Comparison of ENCODE assay signal across 35 cellular contexts in the genomic region with DNA sequence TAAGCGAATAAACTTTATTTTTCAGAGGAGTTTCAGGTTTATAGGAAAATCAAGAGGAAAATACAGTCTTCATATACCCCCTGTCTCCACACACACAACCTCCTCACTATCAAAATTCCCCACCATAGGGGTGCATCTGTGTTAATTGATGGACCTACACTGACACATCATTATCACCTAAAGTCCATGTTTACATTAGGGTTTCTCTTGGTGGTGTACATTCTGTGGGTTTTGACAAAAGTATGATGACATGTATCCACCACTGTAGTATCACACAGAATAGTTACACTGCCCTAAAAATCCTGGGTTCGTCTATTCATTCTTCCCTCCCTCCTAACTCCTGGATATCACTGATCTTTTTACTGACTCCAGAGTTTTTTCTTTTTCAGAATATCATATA.
"Had no signal": no experiment of that assay in that cellular context is flagged by ENCODE, and none has a peak within 500 bp of the region (broad histone marks: within the 10 kb centered on the region; RNA-seq: fewer than 3 reads in every experiment).

No MANE protein-coding gene starts in this region.

- DNase-seq: Karpas-422, Kasumi-1, MG63, MM.1S, MV-4-11, NCI-H1048, NCI-H1092, NCI-H1092 treated with DMSO at 0.1 percent for 48 hours, NCI-H1105, NCI-H1105 treated with DMSO at 0.1 percent for 48 hours, NCI-H1417, NCI-H1417 treated with DMSO at 0.1 percent for 48 hours, NCI-H1436, NCI-H1436 treated with DMSO at 0.1 percent for 48 hours, NCI-H146, NCI-H1694, NCI-H1694 treated with DMSO at 0.1 percent for 48 hours, NCI-H187, NCI-H187 treated with DMSO at 0.1 percent for 48 hours, NCI-H1930, NCI-H2029, NCI-H2029 treated with DMSO at 0.1 percent for 48 hours, NCI-H2081, NCI-H2081 treated with DMSO at 0.1 percent for 48 hours, NCI-H2107, NCI-H2171, NCI-H2171 treated with DMSO at 0.1 percent for 48 hours, NCI-H2227 treated with DMSO at 0.1 percent for 48 hours, NCI-H226, NCI-H345, NCI-H446, NCI-H446 treated with DMSO at 0.1 percent for 48 hours, NCI-H510A, NCI-H510A treated with DMSO at 0.1 percent for 48 hours, NCI-H524 had no signal

- H3K27me3 ChIP-seq: MG63 had no signal

- H3K36me3 ChIP-seq: MG63 had no signal

- H3K4me3 ChIP-seq: MG63 had no signal

- H3K9me3 ChIP-seq: MG63 had no signal
